In the genomic region with DNA sequence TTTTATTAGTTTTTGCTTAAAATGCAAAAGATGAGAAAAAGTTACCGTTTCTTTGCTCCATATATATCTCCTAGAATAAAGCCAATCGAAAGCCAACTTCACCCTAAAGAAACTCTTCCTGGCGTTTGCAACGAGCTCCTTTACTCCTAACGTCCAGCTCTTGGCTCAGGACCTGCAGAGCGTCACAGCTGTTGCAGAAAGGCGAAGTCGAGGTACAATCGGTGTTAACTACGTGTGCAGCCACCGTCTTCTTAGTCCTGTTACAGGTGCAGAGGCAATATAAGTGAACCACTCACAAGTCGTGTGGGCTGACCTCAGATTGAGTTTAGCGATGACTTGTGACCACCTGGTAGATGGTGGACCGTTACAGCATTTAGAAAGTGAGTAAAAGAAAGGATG, we compare ENCODE assay signal across 11 cellular contexts.
A peak's percentile ranks its signal among the peaks of the same experiment; 100 is the strongest.
DNase-seq lines count a peak whose midpoint lies in the region; ATAC-seq, FAIRE-seq and TF ChIP-seq lines count a peak whose summit lies in the region.
"Had no signal": no experiment of that assay in that cellular context is flagged by ENCODE, and none has a peak within 500 bp of the region (broad histone marks: within the 10 kb centered on the region; RNA-seq: fewer than 3 reads in every experiment).

No MANE protein-coding gene starts in this region.

- CTCF ChIA-PET in A673 (lab: Charles Lee) (interaction anchor here (0.9 kb wide), 1 partner anchor 27 kb away, joined by 3 read pairs; no protein-coding TSS in a partner anchor), SK-N-SH (lab: Yijun Ruan, JAX) (interaction anchor here (0.6 to 1.3 kb wide), 2 partner anchors 15 to 82 kb away, joined by 3 to 4 read pairs; no protein-coding TSS in a partner anchor)

- H3K36me3 ChIP-seq in A673 (ENCODE audit: insufficient read depth, low read length, poor library complexity, severe bottlenecking) (no peaks in the 10 kb centered on the region), SK-N-SH (replicated peaks in 1 of 2; ENCODE audit: control insufficient read depth in 1 of 2, insufficient read depth in 2 of 2, low read length in 1 of 2) (no peaks in the 10 kb centered on the region), hepatocyte (replicated peaks; ENCODE audit: insufficient read depth, low read depth) (no peaks in the 10 kb centered on the region)

- DNase-seq in A673 (ENCODE audit: low spot score) (no peak), GM12865 (ENCODE audit: low read depth) (peak; percentile 39), SK-N-SH (no peak), hepatocyte (ENCODE audit: low spot score) (no peak), urothelium cell line (ENCODE audit: low spot score) (no peak), Kasumi-1 (lab: John Stamatoyannopoulos, UW) (no peak)
- DNase-seq: activated CD8-positive, alpha-beta memory T cell treated with anti-CD3 and anti-CD28 coated beads, Interleukin-2, amount 50 U/mL, for 48 hours; COR-L47 had no signal

- H3K79me2 ChIP-seq in SK-N-SH (ENCODE audit: insufficient read depth), result no peaks in the 10 kb centered on the region
- H3K79me2 ChIP-seq in hepatocyte, result no peaks in the 10 kb centered on the region

- H3K4me2 ChIP-seq in SK-N-SH, result peak overlapping the region; percentile 65
- peak overlapping the region; percentile 81 for H3K4me2 ChIP-seq in hepatocyte

- H2AFZ ChIP-seq in SK-N-SH (ENCODE audit: low read depth), result no peak overlapping the region; the same call in 1 of the 2 replicates
- H2AFZ ChIP-seq in hepatocyte, result no peak overlapping the region

- no peak for TF ChIP-seq EP300 in SK-N-SH (IDR thresholded peaks at IDR 0.05; ENCODE audit: borderline replicate concordance in 1 of 2, low read depth in 1 of 2, low read length in 1 of 2)

- intact Hi-C loops in A673 (cut with micrococcal nuclease; ENCODE audit: unreplicated experiment), result loop anchor here (5.0 kb wide), 1 partner anchor 172 kb away; no protein-coding TSS in a partner anchor

- TF ChIP-seq CTCF in A673 (conservative IDR thresholded peaks at IDR 0.05; ENCODE audit: low read depth, low read length) (no peak), GM12865 (IDR thresholded peaks at IDR 0.05; ENCODE audit: insufficient read depth, low read depth, low read length, missing control alignments) (no peak), SK-N-SH (IDR thresholded peaks at IDR 0.05) (no peak), hepatocyte (IDR thresholded peaks at IDR 0.05; ENCODE audit: poor library complexity) (no peak)

- H3K9ac ChIP-seq in SK-N-SH, result no peak overlapping the region

- H3K9me2 ChIP-seq in SK-N-SH (no peaks in the 10 kb centered on the region), hepatocyte (replicated peaks; ENCODE audit: insufficient read depth) (no peaks in the 10 kb centered on the region)

- H3K27me3 ChIP-seq in A673 (replicated peaks; ENCODE audit: insufficient read depth, low read depth, low read length, poor library complexity), result no peaks in the 10 kb centered on the region
- peaks cover 88% of the 10 kb centered on the region for H3K27me3 ChIP-seq in SK-N-SH (ENCODE audit: insufficient read depth)
- H3K27me3 ChIP-seq in hepatocyte, result peaks cover 95% of the 10 kb centered on the region

- TF ChIP-seq RAD21 in SK-N-SH (IDR thresholded peaks at IDR 0.05; ENCODE audit: low read length), result no peak

- FAIRE-seq in urothelium cell line (lab: Jason Lieb, UNC), result no peak
- FAIRE-seq: GM12891 had no signal

- no peaks in the 10 kb centered on the region for H3F3A ChIP-seq in SK-N-SH (replicated peaks; ENCODE audit: insufficient read depth)

- no peaks in the 10 kb centered on the region for H4K20me1 ChIP-seq in SK-N-SH (ENCODE audit: insufficient read depth)
- no peaks in the 10 kb centered on the region for H4K20me1 ChIP-seq in hepatocyte (ENCODE audit: insufficient read depth, poor library complexity, severe bottlenecking)

- no TSS peak for BruUV-seq in A673 (replicated peaks; lab: Mats Ljungman, UMichigan)

- H3K4me1 ChIP-seq in A673 (ENCODE audit: insufficient read depth, low read length, poor library complexity, severe bottlenecking), result peaks cover 10% of the 10 kb centered on the region
- peaks cover 0 to 12% of the 10 kb centered on the region in 2 experiments; a peak in 1 of 4 replicates for H3K4me1 ChIP-seq in SK-N-SH (ENCODE audit: control insufficient read depth in 1 of 2, insufficient read depth in 2 of 2, low read depth in 1 of 2, low read length in 1 of 2)
- H3K4me1 ChIP-seq in hepatocyte (ENCODE audit: insufficient read depth), result peaks cover 14% of the 10 kb centered on the region

- ATAC-seq in GM21526 (IDR thresholded peaks at IDR 0.05; ENCODE audit: low FRiP score, unreplicated experiment), result no peak
- no peak for ATAC-seq in HG03378 (IDR thresholded peaks at IDR 0.05; ENCODE audit: unreplicated experiment)

- H3K27ac ChIP-seq in A673 (ENCODE audit: low read depth, low read length, poor library complexity, severe bottlenecking) (no peak overlapping the region), SK-N-SH (ENCODE audit: low read depth in 2 of 2, low read length in 1 of 2) (no peak overlapping the region), hepatocyte (no peak overlapping the region)

- peak overlapping the region; percentile 55 for H3K4me3 ChIP-seq in A673 (ENCODE audit: low read depth, low read length, poor library complexity, severe bottlenecking)
- no peak overlapping the region for H3K4me3 ChIP-seq in GM12865 (ENCODE audit: low read depth, low read length)
- H3K4me3 ChIP-seq in SK-N-SH (ENCODE audit: low read depth in 2 of 2, low read length in 1 of 2), result peak overlapping the region; percentile 19 to 40; a peak in 2 of 4 replicates
- no peak overlapping the region for H3K4me3 ChIP-seq in hepatocyte

- POLR2A ChIA-PET in A673 (lab: Charles Lee; ENCODE audit: low non-redundant PET) (interaction anchor here (0.6 kb wide), 1 partner anchor 692 kb away, joined by 3 read pairs; no protein-coding TSS in a partner anchor), SK-N-SH (lab: Yijun Ruan, JAX) (interaction anchor here (1.0 kb wide), 1 partner anchor 10 kb away, joined by 5 read pairs; no protein-coding TSS in a partner anchor)

- no peaks in the 10 kb centered on the region for H3K9me3 ChIP-seq in A673 (ENCODE audit: low read depth, low read length, poor library complexity, severe bottlenecking)
- H3K9me3 ChIP-seq in SK-N-SH, result no peaks in the 10 kb centered on the region
- no peaks in the 10 kb centered on the region for H3K9me3 ChIP-seq in hepatocyte (ENCODE audit: low read depth)

- 4% methylated on average over 13 of the region's 14 CpGs for WGBS in SK-N-SH (ENCODE audit: low lambda C conversion rate)
- WGBS in hepatocyte (ENCODE audit: low lambda C conversion rate, missing lambda C conversion rate), result 10% methylated on average over 14 of the region's 14 CpGs

TF ChIP-seq in SK-N-SH, 30 proteins besides CTCF, POLR2A, EP300 and RAD21:
- TF ChIP-seq, protein P1, sequence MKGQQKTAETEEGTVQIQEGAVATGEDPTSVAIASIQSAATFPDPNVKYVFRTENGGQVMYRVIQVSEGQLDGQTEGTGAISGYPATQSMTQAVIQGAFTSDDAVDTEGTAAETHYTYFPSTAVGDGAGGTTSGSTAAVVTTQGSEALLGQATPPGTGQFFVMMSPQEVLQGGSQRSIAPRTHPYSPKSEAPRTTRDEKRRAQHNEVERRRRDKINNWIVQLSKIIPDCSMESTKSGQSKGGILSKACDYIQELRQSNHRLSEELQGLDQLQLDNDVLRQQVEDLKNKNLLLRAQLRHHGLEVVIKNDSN (IDR thresholded peaks at IDR 0.05; ENCODE audit: borderline replicate concordance, low read depth), result no peak
- TF ChIP-seq MXI1 (IDR thresholded peaks at IDR 0.05; ENCODE audit: low read depth, low read length) (no peak), RFX5 (IDR thresholded peaks at IDR 0.05; ENCODE audit: low read length) (no peak), CHD2 (IDR thresholded peaks at IDR 0.05; ENCODE audit: low read length, partially characterized antibody) (no peak), FOSL2 (IDR thresholded peaks at IDR 0.05; ENCODE audit: borderline replicate concordance, low read depth) (no peak), GATA2 (CRISPR knock-in tag; IDR thresholded peaks at IDR 0.05) (no peak), TEAD4 (IDR thresholded peaks at IDR 0.05; ENCODE audit: borderline replicate concordance, insufficient read depth) (no peak), FOXJ3 (CRISPR knock-in tag; IDR thresholded peaks at IDR 0.05) (no peak), PBX3 (IDR thresholded peaks at IDR 0.05) (no peak), NRF1 (IDR thresholded peaks at IDR 0.05; ENCODE audit: low read depth, low read length) (no peak), GABPA (IDR thresholded peaks at IDR 0.05; ENCODE audit: low read depth) (no peak), FOXM1 (IDR thresholded peaks at IDR 0.05; ENCODE audit: low read depth) (no peak), POLR2AphosphoS5 (IDR thresholded peaks at IDR 0.05; ENCODE audit: low read depth, low read length) (no peak), MAX (IDR thresholded peaks at IDR 0.05; ENCODE audit: low read depth) (no peak), TCF12 (IDR thresholded peaks at IDR 0.05) (no peak), SMC3 (IDR thresholded peaks at IDR 0.05; ENCODE audit: low read depth, low read length) (no peak), MEF2A (IDR thresholded peaks at IDR 0.05; ENCODE audit: borderline replicate concordance, low read depth) (no peak), ELF1 (IDR thresholded peaks at IDR 0.05) (no peak), YY1 (IDR thresholded peaks at IDR 0.05; ENCODE audit: low read depth) (no peak)

Comparison
In these comparisons a context has a peak if more than half of its experiments do, and no peak if none do; other contexts are left out.
1. H3K4me3 ChIP-seq: peak in A673 (single experiment) and SK-N-SH (2 of 2); none in GM12865 (single experiment) and hepatocyte (single experiment).